In the genomic region with DNA sequence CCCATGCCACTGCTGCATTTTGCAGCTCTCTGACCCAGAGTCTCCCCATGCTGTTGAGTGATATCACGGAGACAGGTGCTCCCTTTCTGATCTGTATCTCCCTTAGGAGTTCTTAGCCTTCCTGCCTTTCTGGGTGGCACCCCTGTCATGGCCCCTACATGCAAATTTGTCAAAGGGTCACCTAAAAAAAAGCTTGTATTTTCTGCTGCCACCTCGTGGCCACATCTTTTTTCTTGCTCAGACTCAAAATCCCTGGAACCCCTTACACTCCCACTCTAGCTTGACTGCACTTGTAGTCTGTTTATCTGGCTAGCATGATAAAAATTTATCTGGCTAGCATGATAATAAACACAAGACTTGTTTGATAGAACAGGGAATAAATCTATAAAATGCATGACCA, we compare ENCODE assay signal across 12 cellular contexts.
DNase-seq lines count a peak whose midpoint lies in the region; ATAC-seq and TF ChIP-seq lines count a peak whose summit lies in the region.
"Had no signal": no experiment of that assay in that cellular context is flagged by ENCODE, and none has a peak within 500 bp of the region (broad histone marks: within the 10 kb centered on the region; RNA-seq: fewer than 3 reads in every experiment).

No MANE protein-coding gene starts in this region.

- H3K27me3 ChIP-seq in SJCRH30 (no peaks in the 10 kb centered on the region), foreskin keratinocyte (peaks cover 2% of the 10 kb centered on the region)

- H3K9me3 ChIP-seq in SJCRH30 (replicated peaks), result no peaks in the 10 kb centered on the region

- no peak overlapping the region for H3K4me3 ChIP-seq in SJCRH30

- ATAC-seq in foreskin keratinocyte (no peak), GM19324 (IDR thresholded peaks at IDR 0.05; ENCODE audit: low FRiP score, unreplicated experiment) (no peak), HG02885 (IDR thresholded peaks at IDR 0.05; ENCODE audit: poor library complexity, unreplicated experiment) (no peak)

- H3K4me1 ChIP-seq in SJCRH30 (no peaks in the 10 kb centered on the region), foreskin keratinocyte (no peaks in the 10 kb centered on the region)

- H3K36me3 ChIP-seq in SJCRH30, result no peaks in the 10 kb centered on the region

- DNase-seq in AG09319 (ENCODE audit: extremely low read depth, low read depth), result no peak
- peak; percentile 12 to 41 for DNase-seq in SJCRH30
- DNase-seq in foreskin keratinocyte, result no peak
- no peak for DNase-seq in DMS79 treated with DMSO at 0.1 percent for 48 hours (lab: John Stamatoyannopoulos, UW)
- no peak for DNase-seq in inferior parietal cortex (ENCODE audit: extremely low spot score)
- DNase-seq: CD4-positive, alpha-beta T cell; effector memory CD4-positive, alpha-beta T cell; NK-92 treated with Interleukin-12 subunit alpha and Interleukin-12 subunit beta, amount 100 ng/mL, for 24 hours; T-helper 2 cell had no signal

- peak; percentile 14 for TF ChIP-seq CTCF in AG09319 (IDR thresholded peaks at IDR 0.05; ENCODE audit: low read depth, low read length)
- TF ChIP-seq CTCF in GM12874 (IDR thresholded peaks at IDR 0.05; ENCODE audit: insufficient read depth, low read depth, low read length), result 0 out of 2 replicates have a peak, but pooled peaks have one; percentile 29
- TF ChIP-seq CTCF in foreskin keratinocyte (conservative IDR thresholded peaks at IDR 0.05), result peak; percentile 51

- H3K27ac ChIP-seq in SJCRH30 (no peak overlapping the region), foreskin keratinocyte (no peak overlapping the region)

Comparison
In these comparisons a context has a peak if more than half of its experiments do, and no peak if none do; other contexts are left out.
1. DNase-seq: peak in SJCRH30 (2 of 2); none in AG09319 (single experiment), foreskin keratinocyte (0 of 2), DMS79 treated with DMSO at 0.1 percent for 48 hours (single experiment) and inferior parietal cortex (single experiment).
2. Peak in every context shown above with its lines, with median percentiles within 50 percentile points of each other: CTCF ChIP-seq.